ENCODE assay signal across 8 cellular contexts in genomic region chr3:15629860-15630597, GRCh38. TPM values are rescaled to one million over a fixed set of nuclear protein-coding genes. Genes with fewer than 3 reads are reported as not detected.
DNase-seq lines count a peak whose midpoint lies in the region; ATAC-seq, FAIRE-seq and TF ChIP-seq lines count a peak whose summit lies in the region.

No MANE protein-coding gene starts in this region.

- CTCF ChIA-PET in HCT116 (lab: Charles Lee), result interaction anchor here (0.7 to 2.5 kb wide), 6 partner anchors 16 to 182 kb away, joined by 3 to 27 read pairs (median 6); partner anchors contain the start of gene ANKRD28

- no peaks in the 10 kb centered on the region for H4K20me1 ChIP-seq in HCT116 (ENCODE audit: insufficient read depth)

- ATAC-seq in HCT116, result peak; percentile 94

- POLR2A ChIA-PET in HCT116 (lab: Charles Lee), result interaction anchor here (0.5 to 1.1 kb wide), 3 partner anchors 16 to 182 kb away, joined by 3 to 7 read pairs (median 3); no protein-coding TSS in a partner anchor

- intact Hi-C loops in HCT116 (cut with micrococcal nuclease), result loop anchor here (1.0 to 10.0 kb wide), 4 partner anchors 182 to 617 kb away; no protein-coding TSS in a partner anchor

- H3K36me3 ChIP-seq in HCT116 (ENCODE audit: control insufficient read depth in 1 of 2, insufficient read depth in 2 of 2, low read length in 2 of 2) (no peaks in the 10 kb centered on the region), small intestine (ENCODE audit: control insufficient read depth in 2 of 2, insufficient read depth in 2 of 2, low read length in 2 of 2) (peaks cover 0 to 4% of the 10 kb centered on the region in 2 donors)

- H3K27ac ChIP-seq in HCT116 (ENCODE audit: low read depth, low read length), result peak overlapping the region; percentile 2; the same call in 1 of the 2 replicates
- no peak overlapping the region for H3K27ac ChIP-seq in small intestine (ENCODE audit: low read depth in 1 of 2, low read length in 1 of 2)

- TF ChIP-seq CTCF in HCT116 (IDR thresholded peaks at IDR 0.05 in 2 of 3, conservative IDR thresholded peaks at IDR 0.05 in 1 of 3; ENCODE audit: borderline replicate concordance in 1 of 3, insufficient read depth in 1 of 3, low read depth in 2 of 3, low read length in 2 of 3), result peak; percentile 63 to 83 (median 77)
- peak; percentile 72 to 76 for TF ChIP-seq CTCF in brain (conservative IDR thresholded peaks at IDR 0.05)

- DNase-seq in NCI-H1417 (lab: John Stamatoyannopoulos, UW), result peak; percentile 14 to 64 (median 28)
- DNase-seq in NCI-H1417 treated with DMSO at 0.1 percent for 48 hours (lab: John Stamatoyannopoulos, UW), result no peak
- DNase-seq in HCT116 (ENCODE audit: low read depth, low spot score), result peak; percentile 70
- peak; percentile 83 for DNase-seq in M059J (ENCODE audit: low read depth)
- peak; percentile 43 for DNase-seq in T follicular helper cell (ENCODE audit: low read depth)
- DNase-seq in iPS-NIHi11 (ENCODE audit: low spot score), result peak; percentile 74
- DNase-seq in small intestine, result peak; percentile 84

- H3K4me3 Mint-ChIP-seq in brain, result peak overlapping the region; percentile 31 to 74 (median 61)

- TF ChIP-seq POLR2A in HCT116 (IDR thresholded peaks at IDR 0.05; ENCODE audit: borderline replicate concordance, extremely low read depth, insufficient read depth, insufficient read length), result no peak

- H3K4me1 Mint-ChIP-seq in brain, result peaks cover 54% of the 10 kb centered on the region

- TF ChIP-seq RAD21 in HCT116 (IDR thresholded peaks at IDR 0.05; ENCODE audit: low read depth), result peak; percentile 90

- H3K27me3 ChIP-seq in HCT116 (ENCODE audit: insufficient read depth, low read length) (no peaks in the 10 kb centered on the region), small intestine (ENCODE audit: control insufficient read depth in 2 of 2, insufficient read depth in 2 of 2, low read length in 2 of 2) (no peaks in the 10 kb centered on the region)

- no peaks in the 10 kb centered on the region for H3K36me3 Mint-ChIP-seq in brain

- no peaks in the 10 kb centered on the region for H3K9me3 ChIP-seq in HCT116 (ENCODE audit: control insufficient read depth in 1 of 2, insufficient read depth in 1 of 2, low read depth in 1 of 2, low read length in 2 of 2)
- no peaks in the 10 kb centered on the region for H3K9me3 ChIP-seq in small intestine (ENCODE audit: control insufficient read depth, low read depth)

- H3K9me3 Mint-ChIP-seq in brain, result peaks cover 0 to 2% (median 0%) of the 10 kb centered on the region in 5 experiments

- H3K4me2 ChIP-seq in HCT116 (ENCODE audit: low read length), result peak overlapping the region; percentile 58

- peak overlapping the region; percentile 32; the same call in 1 of the 2 replicates for H3K9ac ChIP-seq in HCT116 (ENCODE audit: low read length)

- no peaks in the 10 kb centered on the region for H3K79me2 ChIP-seq in HCT116 (ENCODE audit: insufficient read depth, low read length)

- no peak for FAIRE-seq in small intestine (lab: Jason Lieb, UNC)

- H3K4me3 ChIP-seq in HCT116 (replicated peaks in 1 of 2; ENCODE audit: low read depth in 1 of 2, low read length in 2 of 2), result peak overlapping the region; percentile 27 to 29
- no peak overlapping the region for H3K4me3 ChIP-seq in small intestine (ENCODE audit: low read depth in 1 of 2, low read length in 2 of 2)

- RAD21 ChIA-PET in HCT116 (lab: Charles Lee; ENCODE audit: low non-redundant PET in 1 of 2, low total read pairs in 2 of 2, uncharacterized antibody in 2 of 2, unreplicated experiment in 2 of 2), result interaction anchor here (0.9 to 1.4 kb wide), 3 partner anchors 16 to 182 kb away, joined by 3 to 14 read pairs (median 4); no protein-coding TSS in a partner anchor

- H3K9me2 ChIP-seq in HCT116 (ENCODE audit: insufficient read depth), result 0 out of 2 replicates have a peak, but pooled peaks cover 2% of the 10 kb centered on the region

- peak overlapping the region; percentile 5 to 95 (median 39) for H3K27ac Mint-ChIP-seq in brain

- H2AFZ ChIP-seq in HCT116 (ENCODE audit: low read depth, low read length, poor library complexity, severe bottlenecking), result peak overlapping the region; percentile 91

- H3K4me1 ChIP-seq in HCT116 (ENCODE audit: control insufficient read depth in 1 of 2, insufficient read depth in 2 of 2, low read length in 2 of 2) (peaks cover 21 to 45% of the 10 kb centered on the region in 2 experiments), small intestine (ENCODE audit: control insufficient read depth in 2 of 2, insufficient read depth in 1 of 2, low read depth in 1 of 2, low read length in 1 of 2) (peaks cover 0 to 2% of the 10 kb centered on the region in 2 donors)

- H3K27me3 Mint-ChIP-seq in brain, result peaks cover 2% of the 10 kb centered on the region

- 35 to 42% (median 39%) methylated on average over 10 of the region's 10 CpGs for WGBS in small intestine, 3 donors

- BruUV-seq in HCT116 (replicated peaks; lab: Mats Ljungman, UMichigan), result no TSS peak

TF ChIP-seq in HCT116, 20 proteins besides CTCF, POLR2A, EP300 and RAD21 (continues in another document):
- TF ChIP-seq EZH2 (IDR thresholded peaks at IDR 0.05), result no peak
- no peak for TF ChIP-seq CBX3 (IDR thresholded peaks at IDR 0.05; ENCODE audit: low read depth)
- no peak for TF ChIP-seq SRF (IDR thresholded peaks at IDR 0.05; ENCODE audit: low read depth)
- TF ChIP-seq CEBPB (IDR thresholded peaks at IDR 0.05; ENCODE audit: low read depth), result peak; percentile 56; the same call in 1 of the 2 replicates
- no peak for TF ChIP-seq JUND (IDR thresholded peaks at IDR 0.05)
- no peak for TF ChIP-seq ELF1 (IDR thresholded peaks at IDR 0.05; ENCODE audit: borderline replicate concordance, low read depth)
- TF ChIP-seq, protein P1, sequence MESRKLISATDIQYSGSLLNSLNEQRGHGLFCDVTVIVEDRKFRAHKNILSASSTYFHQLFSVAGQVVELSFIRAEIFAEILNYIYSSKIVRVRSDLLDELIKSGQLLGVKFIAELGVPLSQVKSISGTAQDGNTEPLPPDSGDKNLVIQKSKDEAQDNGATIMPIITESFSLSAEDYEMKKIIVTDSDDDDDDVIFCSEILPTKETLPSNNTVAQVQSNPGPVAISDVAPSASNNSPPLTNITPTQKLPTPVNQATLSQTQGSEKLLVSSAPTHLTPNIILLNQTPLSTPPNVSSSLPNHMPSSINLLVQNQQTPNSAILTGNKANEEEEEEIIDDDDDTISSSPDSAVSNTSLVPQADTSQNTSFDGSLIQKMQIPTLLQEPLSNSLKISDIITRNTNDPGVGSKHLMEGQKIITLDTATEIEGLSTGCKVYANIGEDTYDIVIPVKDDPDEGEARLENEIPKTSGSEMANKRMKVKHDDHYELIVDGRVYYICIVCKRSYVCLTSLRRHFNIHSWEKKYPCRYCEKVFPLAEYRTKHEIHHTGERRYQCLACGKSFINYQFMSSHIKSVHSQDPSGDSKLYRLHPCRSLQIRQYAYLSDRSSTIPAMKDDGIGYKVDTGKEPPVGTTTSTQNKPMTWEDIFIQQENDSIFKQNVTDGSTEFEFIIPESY (IDR thresholded peaks at IDR 0.05; ENCODE audit: extremely low read depth, insufficient replicate concordance, low read length), result no peak
- peak; percentile 49 for TF ChIP-seq MAX (IDR thresholded peaks at IDR 0.05)
- TF ChIP-seq YY1 (IDR thresholded peaks at IDR 0.05; ENCODE audit: extremely low read depth, insufficient replicate concordance, low read depth, low read length), result no peak
- TF ChIP-seq, protein P2, sequence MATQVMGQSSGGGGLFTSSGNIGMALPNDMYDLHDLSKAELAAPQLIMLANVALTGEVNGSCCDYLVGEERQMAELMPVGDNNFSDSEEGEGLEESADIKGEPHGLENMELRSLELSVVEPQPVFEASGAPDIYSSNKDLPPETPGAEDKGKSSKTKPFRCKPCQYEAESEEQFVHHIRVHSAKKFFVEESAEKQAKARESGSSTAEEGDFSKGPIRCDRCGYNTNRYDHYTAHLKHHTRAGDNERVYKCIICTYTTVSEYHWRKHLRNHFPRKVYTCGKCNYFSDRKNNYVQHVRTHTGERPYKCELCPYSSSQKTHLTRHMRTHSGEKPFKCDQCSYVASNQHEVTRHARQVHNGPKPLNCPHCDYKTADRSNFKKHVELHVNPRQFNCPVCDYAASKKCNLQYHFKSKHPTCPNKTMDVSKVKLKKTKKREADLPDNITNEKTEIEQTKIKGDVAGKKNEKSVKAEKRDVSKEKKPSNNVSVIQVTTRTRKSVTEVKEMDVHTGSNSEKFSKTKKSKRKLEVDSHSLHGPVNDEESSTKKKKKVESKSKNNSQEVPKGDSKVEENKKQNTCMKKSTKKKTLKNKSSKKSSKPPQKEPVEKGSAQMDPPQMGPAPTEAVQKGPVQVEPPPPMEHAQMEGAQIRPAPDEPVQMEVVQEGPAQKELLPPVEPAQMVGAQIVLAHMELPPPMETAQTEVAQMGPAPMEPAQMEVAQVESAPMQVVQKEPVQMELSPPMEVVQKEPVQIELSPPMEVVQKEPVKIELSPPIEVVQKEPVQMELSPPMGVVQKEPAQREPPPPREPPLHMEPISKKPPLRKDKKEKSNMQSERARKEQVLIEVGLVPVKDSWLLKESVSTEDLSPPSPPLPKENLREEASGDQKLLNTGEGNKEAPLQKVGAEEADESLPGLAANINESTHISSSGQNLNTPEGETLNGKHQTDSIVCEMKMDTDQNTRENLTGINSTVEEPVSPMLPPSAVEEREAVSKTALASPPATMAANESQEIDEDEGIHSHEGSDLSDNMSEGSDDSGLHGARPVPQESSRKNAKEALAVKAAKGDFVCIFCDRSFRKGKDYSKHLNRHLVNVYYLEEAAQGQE (IDR thresholded peaks at IDR 0.05; ENCODE audit: low read depth), result no peak
- TF ChIP-seq, protein P3, sequence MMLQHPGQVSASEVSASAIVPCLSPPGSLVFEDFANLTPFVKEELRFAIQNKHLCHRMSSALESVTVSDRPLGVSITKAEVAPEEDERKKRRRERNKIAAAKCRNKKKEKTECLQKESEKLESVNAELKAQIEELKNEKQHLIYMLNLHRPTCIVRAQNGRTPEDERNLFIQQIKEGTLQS (IDR thresholded peaks at IDR 0.05), result no peak
- TF ChIP-seq SP1 (IDR thresholded peaks at IDR 0.05; ENCODE audit: low read depth), result no peak
- TF ChIP-seq EGR1 (IDR thresholded peaks at IDR 0.05; ENCODE audit: low read depth), result no peak
- no peak for TF ChIP-seq ZNF274 (IDR thresholded peaks at IDR 0.05; ENCODE audit: low read depth, low read length)

RNA-seq across cellular contexts. Expression of gene BTD, which starts 28.5 kb away (rescaled TPM):
- total RNA-seq in HCT116 (2021; ENCODE audit: unreplicated experiment), result 5.0 TPM
- 5.3 and 6.7 TPM in 2 replicates for polyA plus RNA-seq in HCT116 (2012)
- total RNA-seq in M059J (2014; rRNA removed; shearing (Covaris generic)), result 24.2 and 34.6 TPM in 2 replicates
- polyA plus RNA-seq in brain (ENCODE audit: insufficient read depth, low read depth, low replicate concordance) (16.5 TPM), small intestine (10 to 100 TPM; 20.6 to 37.6 (median 29.0) TPM)

RNA-seq across cellular contexts. Expression of gene HACL1, which starts 28.7 kb away (rescaled TPM):
- total RNA-seq in HCT116 (2021; ENCODE audit: unreplicated experiment), result 20.5 TPM
- 18.7 and 18.9 TPM in 2 replicates for polyA plus RNA-seq in HCT116 (2012)
- total RNA-seq in M059J (2014; rRNA removed; shearing (Covaris generic)), result 19.5 and 23.6 TPM in 2 replicates
- polyA plus RNA-seq in brain (ENCODE audit: insufficient read depth, low read depth, low replicate concordance) (10.7 TPM), small intestine (100 to 1,000 TPM in 2 of 3 donors, 10 to 100 TPM in 1; 24.5 to 138 (median 121) TPM)

Comparison
In these comparisons a context has a peak if more than half of its experiments do, and no peak if none do; other contexts are left out.
1. H3K4me3 ChIP-seq: peak in HCT116 (2 of 2); none in small intestine (0 of 2).